In genomic region chr4:184893836-184894571, GRCh38 we compare ENCODE assay signal across 21 cellular contexts.
DNase-seq lines count a peak whose midpoint lies in the region; ATAC-seq and TF ChIP-seq lines count a peak whose summit lies in the region.
"Had no signal": no experiment of that assay in that cellular context is flagged by ENCODE, and none has a peak within 500 bp of the region (broad histone marks: within the 10 kb centered on the region; RNA-seq: fewer than 3 reads in every experiment).

No MANE protein-coding gene starts in this region.

- no peak overlapping the region for H3K4me3 ChIP-seq in BLaER1 treated with 17β-estradiol and CSF1 and Interleukin-3, amounts not matched to agents 10 nM and 100 nM
- H3K4me3 ChIP-seq in prostate gland: no peak overlapping the region
- H3K4me3 ChIP-seq: GM23248 had no signal

- H3K4me2 ChIP-seq in BLaER1 treated with 17β-estradiol and CSF1 and Interleukin-3, amounts not matched to agents 10 nM and 100 nM: peak overlapping the region; percentile 41 to 91 (median 87); a peak in 20 of 22 replicates

- H3K27me3 ChIP-seq in BLaER1 treated with 17β-estradiol and CSF1 and Interleukin-3, amounts not matched to agents 10 nM and 100 nM: no peaks in the 10 kb centered on the region
- no peaks in the 10 kb centered on the region for H3K27me3 ChIP-seq in prostate gland (replicated peaks; ENCODE audit: insufficient read depth)

- ATAC-seq in activated CD4-positive, CD25-positive, alpha-beta regulatory T cell treated with anti-CD3 and anti-CD28 coated beads, Interleukin-2, amount 50 U/mL, for 24 hours: no peak
- no peak for ATAC-seq in HG03175 (IDR thresholded peaks at IDR 0.05; ENCODE audit: unreplicated experiment)
- ATAC-seq: SK-N-SH treated with all-trans-retinoic acid at 6 μM for 48 hours had no signal

- WGBS in prostate gland: 86% methylated on average over 10 of the region's 10 CpGs

- no peak for TF ChIP-seq CTCF in prostate gland (IDR thresholded peaks at IDR 0.05)

- H3K27ac ChIP-seq in BLaER1 treated with 17β-estradiol and CSF1 and Interleukin-3, amounts not matched to agents 10 nM and 100 nM: peak overlapping the region in 10 of 11 experiments; percentile 28 to 97 (median 60); a peak in 16 of 22 replicates
- H3K27ac ChIP-seq in prostate gland: peak overlapping the region; percentile 71 to 76
- H3K27ac ChIP-seq: GM23248, HL-60 had no signal

- no peaks in the 10 kb centered on the region for H3K36me3 Mint-ChIP-seq in activated T-helper 2 cell treated with anti-CD3 and anti-CD28 coated beads, Interferon-gamma antibody, Interleukin-2, Interleukin-4, amounts not matched to agents 10 μg/mL and 5 μg/mL and 100 μg/mL, durations not matched to agents 14 hours and 24 hours and 36 hours (ENCODE audit: low read depth)
- H3K36me3 Mint-ChIP-seq: IgD-negative memory B cell had no signal

- no peaks in the 10 kb centered on the region for H3K36me3 ChIP-seq in BLaER1 treated with 17β-estradiol and CSF1 and Interleukin-3, amounts not matched to agents 10 nM and 100 nM
- H3K36me3 ChIP-seq in prostate gland: no peaks in the 10 kb centered on the region

- H3K9ac ChIP-seq in BLaER1 treated with 17β-estradiol and CSF1 and Interleukin-3, amounts not matched to agents 10 nM and 100 nM: peak overlapping the region in 3 of 11 experiments; percentile 58 to 76 (median 67); a peak in 6 of 22 replicates
- H3K9ac ChIP-seq: GM23248 had no signal

- H3K4me1 ChIP-seq in BLaER1 treated with 17β-estradiol and CSF1 and Interleukin-3, amounts not matched to agents 10 nM and 100 nM: peaks cover 76 to 99% (median 92%) of the 10 kb centered on the region in 10 experiments
- H3K4me1 ChIP-seq in prostate gland (replicated peaks): peaks cover 17% of the 10 kb centered on the region

- H3K9me3 ChIP-seq in BLaER1 treated with 17β-estradiol and CSF1 and Interleukin-3, amounts not matched to agents 10 nM and 100 nM (replicated peaks in 1 of 11): peaks cover 0 to 14% (median 5%) of the 10 kb centered on the region in 11 experiments; a peak in 12 of 22 replicates
- no peaks in the 10 kb centered on the region for H3K9me3 ChIP-seq in prostate gland

- H3K4me1 Mint-ChIP-seq in activated T-helper 2 cell treated with anti-CD3 and anti-CD28 coated beads, Interferon-gamma antibody, Interleukin-2, Interleukin-4, amounts not matched to agents 10 μg/mL and 5 μg/mL and 100 μg/mL, durations not matched to agents 14 hours and 24 hours and 36 hours (ENCODE audit: low read depth): no peaks in the 10 kb centered on the region

- intact Hi-C loops in activated T-helper 2 cell treated with anti-CD3 and anti-CD28 coated beads, Interferon-gamma antibody, Interleukin-2, Interleukin-4, amounts not matched to agents 10 μg/mL and 5 μg/mL and 100 μg/mL, durations not matched to agents 14 hours and 24 hours and 36 hours (cut with micrococcal nuclease): no loop called here
- intact Hi-C loops in prostate gland (cut with DNase I): no loop called here

- no peaks in the 10 kb centered on the region for H4K20me1 ChIP-seq in BLaER1 treated with 17β-estradiol and CSF1 and Interleukin-3, amounts not matched to agents 10 nM and 100 nM

- H3K9me3 Mint-ChIP-seq in activated T-helper 2 cell treated with anti-CD3 and anti-CD28 coated beads, Interferon-gamma antibody, Interleukin-2, Interleukin-4, amounts not matched to agents 10 μg/mL and 5 μg/mL and 100 μg/mL, durations not matched to agents 14 hours and 24 hours and 36 hours: no peaks in the 10 kb centered on the region

- no peak overlapping the region for H3K4me3 Mint-ChIP-seq in activated T-helper 2 cell treated with anti-CD3 and anti-CD28 coated beads, Interferon-gamma antibody, Interleukin-2, Interleukin-4, amounts not matched to agents 10 μg/mL and 5 μg/mL and 100 μg/mL, durations not matched to agents 14 hours and 24 hours and 36 hours (ENCODE audit: low read depth)
- H3K4me3 Mint-ChIP-seq: IgD-negative memory B cell had no signal

- H3K27me3 Mint-ChIP-seq in activated T-helper 2 cell treated with anti-CD3 and anti-CD28 coated beads, Interferon-gamma antibody, Interleukin-2, Interleukin-4, amounts not matched to agents 10 μg/mL and 5 μg/mL and 100 μg/mL, durations not matched to agents 14 hours and 24 hours and 36 hours (ENCODE audit: low read depth): peaks cover 15% of the 10 kb centered on the region

- peak; percentile 6 for DNase-seq in Daoy (ENCODE audit: low read depth)
- no peak for DNase-seq in activated T-helper 2 cell treated with anti-CD3 and anti-CD28 coated beads, Interferon-gamma antibody, Interleukin-2, Interleukin-4, amounts not matched to agents 10 μg/mL and 5 μg/mL and 100 μg/mL, durations not matched to agents 14 hours and 24 hours and 36 hours (ENCODE audit: low spot score)
- DNase-seq in prostate gland (ENCODE audit: low spot score): no peak
- DNase-seq in activated CD4-positive, alpha-beta T cell treated with anti-CD3 and anti-CD28 coated beads, Interleukin-2, amount 50 U/mL, for 4 hours: no peak
- DNase-seq: C1 segment of cervical spinal cord, DMS 273 treated with DMSO at 0.1 percent for 48 hours, GF-D8, GM23248, HCEC 1CT, NCI-H1105 treated with DMSO at 0.1 percent for 48 hours, NCI-H1694, NCI-H2107, NCI-H510A treated with DMSO at 0.1 percent for 48 hours, NCI-H774, SHP77 treated with DMSO at 0.1 percent for 48 hours had no signal

- TF ChIP-seq POLR2A in prostate gland (IDR thresholded peaks at IDR 0.05): no peak

- H3K27ac Mint-ChIP-seq in activated T-helper 2 cell treated with anti-CD3 and anti-CD28 coated beads, Interferon-gamma antibody, Interleukin-2, Interleukin-4, amounts not matched to agents 10 μg/mL and 5 μg/mL and 100 μg/mL, durations not matched to agents 14 hours and 24 hours and 36 hours: peak overlapping the region; percentile 1
- H3K27ac Mint-ChIP-seq: IgD-negative memory B cell had no signal
